ENCODE assay signal across 10 cellular contexts in the genomic region with DNA sequence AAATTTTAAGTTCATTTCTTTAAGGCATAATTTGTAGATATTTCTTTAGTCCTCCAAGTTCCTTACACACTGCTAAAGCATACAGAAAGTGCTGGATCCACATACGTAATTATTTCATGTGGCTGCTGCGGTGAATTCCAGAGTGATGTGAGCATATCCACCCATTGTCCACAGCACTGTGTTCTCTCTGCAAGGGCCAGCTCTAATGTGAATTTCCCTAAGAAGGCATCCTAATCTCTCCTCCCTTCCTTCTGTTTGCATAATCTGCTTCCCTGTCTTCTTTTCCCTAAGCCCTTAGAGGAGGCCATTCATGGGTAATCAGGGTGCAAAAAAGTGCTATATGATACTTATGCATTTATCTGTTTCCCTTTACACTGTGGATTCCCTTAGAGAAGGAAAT. TPM values are rescaled to one million over a fixed set of nuclear protein-coding genes. Genes with fewer than 3 reads are reported as not detected.
A peak's percentile ranks its signal among the peaks of the same experiment; 100 is the strongest.
DNase-seq lines count a peak whose midpoint lies in the region; ATAC-seq and TF ChIP-seq lines count a peak whose summit lies in the region.
"Had no signal": no experiment of that assay in that cellular context is flagged by ENCODE, and none has a peak within 500 bp of the region (broad histone marks: within the 10 kb centered on the region; RNA-seq: fewer than 3 reads in every experiment).

No MANE protein-coding gene starts in this region.

- intact Hi-C loops in ascending aorta (cut with DNase I): loop anchor here (2.0 kb wide), 1 partner anchor 46 kb away; no protein-coding TSS in a partner anchor

- ATAC-seq in GM21447 (IDR thresholded peaks at IDR 0.05; ENCODE audit: unreplicated experiment) (no peak), HG03045 (IDR thresholded peaks at IDR 0.05; ENCODE audit: unreplicated experiment) (no peak)

- no peaks in the 10 kb centered on the region for H3K79me2 ChIP-seq in osteoblast (ENCODE audit: insufficient read depth, low read length)

- no peak for TF ChIP-seq CTCF in ascending aorta (IDR thresholded peaks at IDR 0.05)
- TF ChIP-seq CTCF in osteoblast (IDR thresholded peaks at IDR 0.05; ENCODE audit: extremely low read depth, low read depth, low read length): no peak

- H2AFZ ChIP-seq in osteoblast (ENCODE audit: low read length): no peak overlapping the region

- H3K36me3 ChIP-seq in ascending aorta (no peaks in the 10 kb centered on the region), osteoblast (ENCODE audit: insufficient read depth, low read length) (no peaks in the 10 kb centered on the region)

- H3K4me2 ChIP-seq in osteoblast (ENCODE audit: insufficient read depth, low read length): no peak overlapping the region

- H3K27ac ChIP-seq in ascending aorta (peak overlapping the region; percentile 79 to 83), osteoblast (ENCODE audit: low read depth, low read length) (peak overlapping the region; percentile 87)

- DNase-seq in AG20443 (ENCODE audit: low spot score): peak; percentile 66
- no peak for DNase-seq in ascending aorta (ENCODE audit: low spot score in 2 of 2)
- DNase-seq in glomerular visceral epithelial cell (ENCODE audit: extremely low spot score): peak; percentile 85
- DNase-seq in osteoblast (ENCODE audit: insufficient read length, low spot score, missing footprints): no peak
- DNase-seq in kidney glomerular epithelial cell (lab: John Stamatoyannopoulos, UW): no peak
- no peak for DNase-seq in activated CD4-positive, CD25-positive, alpha-beta regulatory T cell treated with anti-CD3 and anti-CD28 coated beads, Interleukin-2, amount 50 U/mL, for 72 hours
- DNase-seq: ACHN, kidney had no signal

- no peak overlapping the region for H3K4me3 ChIP-seq in ascending aorta
- H3K4me3 ChIP-seq in osteoblast (ENCODE audit: insufficient read depth, low read length): no peak overlapping the region

- no peaks in the 10 kb centered on the region for H3K27me3 ChIP-seq in ascending aorta
- no peaks in the 10 kb centered on the region for H3K27me3 ChIP-seq in osteoblast (ENCODE audit: insufficient read depth, low read length)

- H4K20me1 ChIP-seq in osteoblast (ENCODE audit: insufficient read depth, low read length): no peaks in the 10 kb centered on the region

- H3K4me1 ChIP-seq in ascending aorta (peaks cover 5 to 52% of the 10 kb centered on the region in 2 donors), osteoblast (ENCODE audit: insufficient read depth, low read length) (peaks cover 19% of the 10 kb centered on the region)

- no peaks in the 10 kb centered on the region for H3K9me3 ChIP-seq in ascending aorta
- no peaks in the 10 kb centered on the region for H3K9me3 ChIP-seq in osteoblast (ENCODE audit: low read depth, low read length)

RNA-seq across cellular contexts. Expression of gene COBLL1, which starts 57.2 kb away (rescaled TPM):
- total RNA-seq in ascending aorta (13.3 TPM), osteoblast (10.9 and 17.4 TPM in 2 replicates)

Comparison
In these comparisons a context has a peak if more than half of its experiments do, and no peak if none do; other contexts are left out.
1. DNase-seq: peak in AG20443 (single experiment) and glomerular visceral epithelial cell (single experiment); none in ascending aorta (0 of 2), osteoblast (single experiment), kidney glomerular epithelial cell (single experiment) and activated CD4-positive, CD25-positive, alpha-beta regulatory T cell treated with anti-CD3 and anti-CD28 coated beads, Interleukin-2, amount 50 U/mL, for 72 hours (single experiment).